23 cellular contexts compared by ENCODE assay signal in genomic region chr11:117259417-117259816, GRCh38. TPM values are rescaled to one million over a fixed set of nuclear protein-coding genes. Genes with fewer than 3 reads are reported as not detected.
DNase-seq lines count a peak whose midpoint lies in the region; ATAC-seq, FAIRE-seq and TF ChIP-seq lines count a peak whose summit lies in the region.
"Had no signal": no experiment of that assay in that cellular context is flagged by ENCODE, and none has a peak within 500 bp of the region (broad histone marks: within the 10 kb centered on the region; RNA-seq: fewer than 3 reads in every experiment).

No MANE protein-coding gene starts in this region.

- TF ChIP-seq CTCF in fibroblast of villous mesenchyme (IDR thresholded peaks at IDR 0.05; ENCODE audit: insufficient read depth, low read depth, low read length), result no peak

- H3K27ac ChIP-seq in GM23248, result peak overlapping the region; percentile 54
- H3K27ac ChIP-seq: adrenal gland, right atrium auricular region had no signal

- peak; percentile 26 for DNase-seq in A172 (ENCODE audit: low spot score)
- peak; percentile 85 for DNase-seq in GM23248
- DNase-seq in amniotic epithelial cell (ENCODE audit: low read depth), result peak; percentile 82
- DNase-seq in fibroblast of villous mesenchyme (ENCODE audit: low read depth), result peak; percentile 68
- DNase-seq in NCI-H510A (lab: John Stamatoyannopoulos, UW), result no peak
- no peak for DNase-seq in NCI-H2107 (lab: John Stamatoyannopoulos, UW)
- DNase-seq in GM12891 (ENCODE audit: insufficient read length, low spot score), result no peak
- DNase-seq: activated CD4-positive, alpha-beta T cell treated with anti-CD3 and anti-CD28 coated beads, Interleukin-2, amount 10 ng/mL, durations not matched to agents 7 days and 5 days; activated CD8-positive, alpha-beta memory T cell treated with anti-CD3 and anti-CD28 coated beads, Interleukin-2, amount 50 U/mL, for 4 hours; activated effector memory CD4-positive, alpha-beta T cell treated with anti-CD3 and anti-CD28 coated beads, Interleukin-2, amount 50 U/mL, for 16 hours; adrenal gland; CD8-positive, alpha-beta memory T cell; DMS79; Karpas-422; mucosa of descending colon; NCI-H1417; nucleus accumbens; stimulated activated naive CD8-positive, alpha-beta T cell treated with anti-CD3 and anti-CD28 coated beads, Interleukin-15, amount 100 ng/mL, for 72 hours; trophoblast cell had no signal

- no peaks in the 10 kb centered on the region for H3K9me2 ChIP-seq in GM23248 (ENCODE audit: insufficient read depth)

- in situ Hi-C loops in GM23248 (cut with MboI), result no loop called here

- peak overlapping the region; percentile 47 for H3K4me2 ChIP-seq in GM23248 (ENCODE audit: unreplicated experiment)

- H3F3A ChIP-seq in GM23248 (ENCODE audit: insufficient read depth), result peaks cover 23% of the 10 kb centered on the region

- no peaks in the 10 kb centered on the region for H3K9me3 ChIP-seq in GM23248 (ENCODE audit: low read depth)
- H3K9me3 ChIP-seq: adrenal gland, mucosa of descending colon, right atrium auricular region had no signal

- H3K79me2 ChIP-seq in GM23248 (ENCODE audit: insufficient read depth), result no peaks in the 10 kb centered on the region

- peaks cover 27% of the 10 kb centered on the region for H3K4me1 ChIP-seq in GM23248 (ENCODE audit: insufficient read depth)
- H3K4me1 ChIP-seq: adrenal gland, right atrium auricular region had no signal

- H4K20me1 ChIP-seq in GM23248 (ENCODE audit: insufficient read depth), result no peaks in the 10 kb centered on the region

- no peak for TF ChIP-seq POLR2A in GM12891 (IDR thresholded peaks at IDR 0.05; ENCODE audit: low read depth, low read length)

- 0 out of 2 replicates have a peak overlapping the region, but pooled peaks have one; percentile 26 for H3K4me3 ChIP-seq in GM23248
- no peak overlapping the region for H3K4me3 ChIP-seq in fibroblast of villous mesenchyme (ENCODE audit: low read depth, low read length)
- H3K4me3 ChIP-seq: adrenal gland, mucosa of descending colon, right atrium auricular region had no signal

- no peak overlapping the region for H2AFZ ChIP-seq in GM23248

- H3K36me3 ChIP-seq in GM23248 (ENCODE audit: low read depth), result 0 out of 2 replicates have a peak, but pooled peaks cover 4% of the 10 kb centered on the region

- no peak for ATAC-seq in GM21360 (IDR thresholded peaks at IDR 0.05; ENCODE audit: unreplicated experiment)
- ATAC-seq: mucosa of descending colon; stimulated activated naive CD8-positive, alpha-beta T cell treated with anti-CD3 and anti-CD28 coated beads, Interleukin-15, amount 100 ng/mL, for 72 hours had no signal

- WGBS in GM23248 (ENCODE audit: low coverage in 1 of 2, low lambda C conversion rate in 2 of 2, missing lambda C conversion rate in 2 of 2), 2 experiments, result 3 to 5% methylated on average over 1 of the region's 1 CpG

- no peaks in the 10 kb centered on the region for H3K27me3 ChIP-seq in GM23248 (replicated peaks; ENCODE audit: insufficient read depth)
- H3K27me3 ChIP-seq: adrenal gland, right atrium auricular region had no signal

- FAIRE-seq in GM12891 (lab: Jason Lieb, UNC), result no peak
- FAIRE-seq: A204.1, TTC549 had no signal

- no peak overlapping the region for H3K9ac ChIP-seq in GM23248

TF ChIP-seq in GM12891, 5 proteins besides CTCF, POLR2A, EP300 and RAD21:
- TF ChIP-seq SPI1 (IDR thresholded peaks at IDR 0.05; ENCODE audit: low read depth, low read length) (no peak), TAF1 (IDR thresholded peaks at IDR 0.05; ENCODE audit: low read depth, low read length) (no peak), POU2F2 (IDR thresholded peaks at IDR 0.05; ENCODE audit: low read depth, low read length) (no peak), PAX5 (IDR thresholded peaks at IDR 0.05; ENCODE audit: insufficient read depth, low read length, severe bottlenecking) (no peak), POLR2AphosphoS5 (IDR thresholded peaks at IDR 0.05; ENCODE audit: low read depth, low read length) (no peak)

RNA-seq across cellular contexts. Expression of gene RNF214, which starts 26.9 kb away (rescaled TPM):
- 5.1 and 10.4 TPM in 2 replicates for total RNA-seq in A172 (2014; rRNA removed; shearing (Covaris generic))
- 5.8 and 13.9 TPM in 2 replicates for total RNA-seq in GM23248 (2014; rRNA removed; shearing (Covaris generic))
- 11.3 and 12.6 TPM in 2 replicates for polyA plus RNA-seq in GM23248 (2016; fragmentation: Nextera tagmentation; extraction: Ambion mirVana)
- total RNA-seq in fibroblast of villous mesenchyme, result 11.6 and 14.2 TPM in 2 replicates
- polyA plus RNA-seq in GM12891 (2012; ENCODE audit: low read depth, missing spikeins), result 7.1 TPM

RNA-seq across cellular contexts. Expression of gene PCSK7, which starts 27.5 kb away (rescaled TPM):
- total RNA-seq in A172 (2014; rRNA removed; shearing (Covaris generic)), result 21.3 and 24.1 TPM in 2 replicates
- total RNA-seq in GM23248 (2014; rRNA removed; shearing (Covaris generic)), result 58.8 and 68.7 TPM in 2 replicates
- 29.7 and 31.6 TPM in 2 replicates for polyA plus RNA-seq in GM23248 (2016; fragmentation: Nextera tagmentation; extraction: Ambion mirVana)
- 44.5 and 60.0 TPM in 2 replicates for total RNA-seq in fibroblast of villous mesenchyme
- 30.6 TPM for polyA plus RNA-seq in GM12891 (2012; ENCODE audit: low read depth, missing spikeins)

RNA-seq across cellular contexts. Expression of gene BACE1-AS, which starts 31.7 kb away (rescaled TPM):
- 1.2 and 3.2 TPM in 2 replicates for total RNA-seq in A172 (2014; rRNA removed; shearing (Covaris generic))
- 1.5 and 3.2 TPM in 2 replicates for total RNA-seq in GM23248 (2014; rRNA removed; shearing (Covaris generic))
- 6.6 and 7.0 TPM in 2 replicates for polyA plus RNA-seq in GM23248 (2016; fragmentation: Nextera tagmentation; extraction: Ambion mirVana)
- 2.6 and 3.5 TPM in 2 replicates for total RNA-seq in fibroblast of villous mesenchyme
- polyA plus RNA-seq in GM12891 (2012; ENCODE audit: low read depth, missing spikeins), result 1.2 TPM

RNA-seq across cellular contexts. Expression of gene BACE1, which starts 56.6 kb away (rescaled TPM):
- 12.3 and 13.2 TPM in 2 replicates for total RNA-seq in A172 (2014; rRNA removed; shearing (Covaris generic))
- 40.5 and 45.8 TPM in 2 replicates for total RNA-seq in GM23248 (2014; rRNA removed; shearing (Covaris generic))
- polyA plus RNA-seq in GM23248 (2016; fragmentation: Nextera tagmentation; extraction: Ambion mirVana), result 14.4 and 15.0 TPM in 2 replicates
- 28.0 and 31.5 TPM in 2 replicates for total RNA-seq in fibroblast of villous mesenchyme
- 0.91 TPM for polyA plus RNA-seq in GM12891 (2012; ENCODE audit: low read depth, missing spikeins)

Comparison
In these comparisons a context has a peak if more than half of its experiments do, and no peak if none do; other contexts are left out.
1. DNase-seq: peak in A172 (single experiment), GM23248 (single experiment), amniotic epithelial cell (single experiment) and fibroblast of villous mesenchyme (single experiment); none in NCI-H510A (single experiment), NCI-H2107 (single experiment) and GM12891 (single experiment).